In genomic region chr1:188325211-188325610, GRCh38 we compare ENCODE assay signal across 28 cellular contexts.
"Had no signal": no experiment of that assay in that cellular context is flagged by ENCODE, and none has a peak within 500 bp of the region (broad histone marks: within the 10 kb centered on the region; RNA-seq: fewer than 3 reads in every experiment).

No MANE protein-coding gene starts in this region.

- H3K36me3 ChIP-seq: esophagus muscularis mucosa, gastrocnemius medialis, heart right ventricle, WERI-Rb-1 had no signal

- H3K9me3 ChIP-seq: body of pancreas, esophagus muscularis mucosa, gastrocnemius medialis had no signal

- H3K27me3 ChIP-seq: body of pancreas, esophagus muscularis mucosa, foreskin keratinocyte, gastrocnemius medialis, heart right ventricle had no signal

- DNase-seq: activated B cell treated with CpG ODN at 0.5 μM for 24 hours; activated CD4-positive, alpha-beta T cell treated with anti-CD3 and anti-CD28 coated beads for 48 hours; activated CD4-positive, alpha-beta T cell treated with anti-CD3 and anti-CD28 coated beads, Interleukin-2, amount 50 U/mL, for 1 hour; activated CD4-positive, alpha-beta T cell treated with anti-CD3 and anti-CD28 coated beads, Interleukin-2, amount 50 U/mL, for 48 hours; activated CD8-positive, alpha-beta memory T cell treated with anti-CD3 and anti-CD28 coated beads for 24 hours; activated CD8-positive, alpha-beta T cell treated with anti-CD3 and anti-CD28 coated beads for 36 hours; activated effector memory CD4-positive, alpha-beta T cell treated with Interleukin-2 at 50 U/mL for 16 hours; activated gamma-delta T cell treated with Interleukin-2 at 50 U/mL for 16 hours; activated naive CD4-positive, alpha-beta T cell treated with anti-CD3 and anti-CD28 coated beads, Interleukin-2, amount 50 U/mL, for 16 hours; activated naive CD4-positive, alpha-beta T cell treated with Interleukin-2 at 50 U/mL for 16 hours; activated T-cell treated with anti-CD3 and anti-CD28 coated beads, Interleukin-2, amount 50 U/mL, for 4 hours; amygdala; aorta; body of pancreas; caudate nucleus; cortex of kidney; dermis blood vessel endothelial cell; effector CD4-positive, alpha-beta T cell; effector memory CD8-positive, alpha-beta T cell; erythroblast; foreskin keratinocyte; gastrocnemius medialis; heart right ventricle; T-helper 2 cell; WERI-Rb-1 had no signal

- H3K4me3 ChIP-seq: body of pancreas, esophagus muscularis mucosa, gastrocnemius medialis, heart right ventricle had no signal

- H3K27ac ChIP-seq: body of pancreas, esophagus muscularis mucosa, foreskin keratinocyte, gastrocnemius medialis, heart right ventricle, WERI-Rb-1 had no signal

- H3K4me1 ChIP-seq: body of pancreas, esophagus muscularis mucosa, foreskin keratinocyte, gastrocnemius medialis, heart right ventricle had no signal

- ATAC-seq: activated CD4-positive, CD25-positive, alpha-beta regulatory T cell treated with anti-CD3 and anti-CD28 coated beads, Interleukin-2, amount 50 U/mL, for 24 hours; activated CD8-positive, alpha-beta T cell treated with anti-CD3 and anti-CD28 coated beads for 36 hours; activated T-cell treated with anti-CD3 and anti-CD28 coated beads, Interleukin-2, amount 50 U/mL, for 4 hours; activated T-helper 17 cell treated with anti-CD3 and anti-CD28 coated beads, Interleukin-2, amount 50 U/mL, for 72 hours; body of pancreas; effector memory CD8-positive, alpha-beta T cell; foreskin keratinocyte; gastrocnemius medialis; heart right ventricle had no signal
